1 cellular context compared by ENCODE assay signal in the genomic region with DNA sequence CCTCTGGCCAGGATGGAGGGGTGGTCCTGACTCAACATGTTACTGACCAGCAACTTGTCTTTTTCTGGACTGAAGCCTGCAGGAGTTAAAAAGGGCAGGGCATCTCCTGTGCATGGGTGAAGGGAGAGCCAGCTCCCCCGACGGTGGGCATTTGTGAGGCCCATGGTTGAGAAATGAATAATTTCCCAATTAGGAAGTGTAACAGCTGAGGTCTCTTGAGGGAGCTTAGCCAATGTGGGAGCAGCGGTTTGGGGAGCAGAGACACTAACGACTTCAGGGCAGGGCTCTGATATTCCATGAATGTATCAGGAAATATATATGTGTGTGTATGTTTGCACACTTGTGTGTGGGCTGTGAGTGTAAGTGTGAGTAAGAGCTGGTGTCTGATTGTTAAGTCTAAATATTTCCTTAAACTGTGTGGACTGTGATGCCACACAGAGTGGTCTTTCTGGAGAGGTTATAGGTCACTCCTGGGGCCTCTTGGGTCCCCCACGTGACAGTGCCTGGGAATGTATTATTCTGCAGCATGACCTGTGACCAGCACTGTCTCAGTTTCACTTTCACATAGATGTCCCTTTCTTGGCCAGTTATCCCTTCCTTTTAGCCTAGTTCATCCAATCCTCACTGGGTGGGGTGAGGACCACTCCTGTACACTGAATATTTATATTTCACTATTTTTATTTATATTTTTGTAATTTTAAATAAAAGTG.
A peak's percentile ranks its signal among the peaks of the same experiment; 100 is the strongest.
TF ChIP-seq lines count a peak whose summit lies in the region.

No MANE protein-coding gene starts in this region.

TF ChIP-seq in K562, 482 proteins besides CTCF, POLR2A, EP300 and RAD21 (continued from another document):
- TF ChIP-seq USF2 (CRISPR knock-in tag; IDR thresholded peaks at IDR 0.05), result peak; percentile 78
- TF ChIP-seq NONO (IDR thresholded peaks at IDR 0.05; ENCODE audit: low read depth in 2 of 2, low read length in 1 of 2), result no peak
- TF ChIP-seq SMAD1 (IDR thresholded peaks at IDR 0.05; ENCODE audit: low read depth, low read length, partially characterized antibody), result no peak
- TF ChIP-seq ZKSCAN1 (IDR thresholded peaks at IDR 0.05; ENCODE audit: low read depth, low read length), result no peak
- TF ChIP-seq ZBTB49 (CRISPR knock-in tag; IDR thresholded peaks at IDR 0.05; ENCODE audit: borderline replicate concordance), result no peak
- TF ChIP-seq, protein P1, sequence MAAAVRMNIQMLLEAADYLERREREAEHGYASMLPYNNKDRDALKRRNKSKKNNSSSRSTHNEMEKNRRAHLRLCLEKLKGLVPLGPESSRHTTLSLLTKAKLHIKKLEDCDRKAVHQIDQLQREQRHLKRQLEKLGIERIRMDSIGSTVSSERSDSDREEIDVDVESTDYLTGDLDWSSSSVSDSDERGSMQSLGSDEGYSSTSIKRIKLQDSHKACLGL (CRISPR knock-in tag; IDR thresholded peaks at IDR 0.05; ENCODE audit: borderline replicate concordance, poor library complexity, severe bottlenecking), result no peak
- TF ChIP-seq SIN3B (IDR thresholded peaks at IDR 0.05; ENCODE audit: low read depth), result no peak
- no peak for TF ChIP-seq ZNF717 (CRISPR knock-in tag; IDR thresholded peaks at IDR 0.05)
- no peak for TF ChIP-seq ZNF639 (CRISPR knock-in tag; conservative IDR thresholded peaks at IDR 0.05 in 1 of 2, IDR thresholded peaks at IDR 0.05 in 1 of 2)
- TF ChIP-seq ASH1L (IDR thresholded peaks at IDR 0.05; ENCODE audit: borderline replicate concordance, low read depth, partially characterized antibody), result no peak
- no peak for TF ChIP-seq ZNF561 (CRISPR knock-in tag; conservative IDR thresholded peaks at IDR 0.05)
- no peak for TF ChIP-seq ZNF282 (CRISPR knock-in tag; IDR thresholded peaks at IDR 0.05)
